ENCODE assay signal across 21 cellular contexts in genomic region chr1:8552820-8553397, GRCh38.
DNase-seq lines count a peak whose midpoint lies in the region; FAIRE-seq and TF ChIP-seq lines count a peak whose summit lies in the region.
"Had no signal": no experiment of that assay in that cellular context is flagged by ENCODE, and none has a peak within 500 bp of the region (broad histone marks: within the 10 kb centered on the region; RNA-seq: fewer than 3 reads in every experiment).

No MANE protein-coding gene starts in this region.

- no peaks in the 10 kb centered on the region for H4K20me1 ChIP-seq in Loucy (ENCODE audit: insufficient read depth, low read length, poor library complexity, severe bottlenecking)

- peaks cover 19% of the 10 kb centered on the region; the same call in 1 of the 2 replicates for H3K79me2 ChIP-seq in Loucy (ENCODE audit: insufficient read depth, low read length)

- H3K9me3 ChIP-seq in Loucy (ENCODE audit: insufficient read depth, low read depth, low read length): no peaks in the 10 kb centered on the region
- H3K9me3 ChIP-seq: thyroid gland had no signal

- H3K4me3 ChIP-seq in Loucy (ENCODE audit: low read length, poor library complexity, severe bottlenecking): no peak overlapping the region
- H3K4me3 ChIP-seq: thyroid gland had no signal

- in situ Hi-C loops in G401 (cut with HindIII; ENCODE audit: low sequenced_read_pairs): no loop called here

- peak overlapping the region; percentile 43 for H3K4me2 ChIP-seq in Loucy (ENCODE audit: low read depth, low read length, poor library complexity, severe bottlenecking)

- H3F3A ChIP-seq in Loucy (ENCODE audit: low read depth): no peaks in the 10 kb centered on the region

- H2AFZ ChIP-seq in Loucy (ENCODE audit: low read length): no peak overlapping the region

- H3K27me3 ChIP-seq in Loucy (ENCODE audit: insufficient read depth, low read length, poor library complexity, severe bottlenecking): no peaks in the 10 kb centered on the region
- H3K27me3 ChIP-seq: foreskin keratinocyte, thyroid gland had no signal

- peaks cover 27% of the 10 kb centered on the region for H3K4me1 Mint-ChIP-seq in endothelial cell (ENCODE audit: unreplicated experiment)
- peaks cover 48% of the 10 kb centered on the region for H3K4me1 Mint-ChIP-seq in progenitor cell of endocrine pancreas (ENCODE audit: low read depth)

- H3K4me1 ChIP-seq in Loucy (ENCODE audit: insufficient read depth, low read length, poor library complexity, severe bottlenecking): peaks cover 30% of the 10 kb centered on the region

- no peak for TF ChIP-seq CTCF in Loucy (conservative IDR thresholded peaks at IDR 0.05; ENCODE audit: low read length)
- no peak for TF ChIP-seq CTCF in endothelial cell (IDR thresholded peaks at IDR 0.05; ENCODE audit: unreplicated experiment)
- TF ChIP-seq CTCF in progenitor cell of endocrine pancreas (IDR thresholded peaks at IDR 0.05; ENCODE audit: unreplicated experiment): no peak

- H3K36me3 Mint-ChIP-seq in endothelial cell (ENCODE audit: low read depth, unreplicated experiment): peaks cover 9% of the 10 kb centered on the region
- H3K36me3 Mint-ChIP-seq in progenitor cell of endocrine pancreas (ENCODE audit: insufficient read depth): peaks cover 32% of the 10 kb centered on the region

- H3K4me3 Mint-ChIP-seq in endothelial cell (ENCODE audit: unreplicated experiment) (peak overlapping the region; percentile 76), progenitor cell of endocrine pancreas (ENCODE audit: low read depth) (no peak overlapping the region)
- H3K4me3 Mint-ChIP-seq: activated CD4-positive, alpha-beta T cell treated with anti-CD3 and anti-CD28 coated beads for 36 hours; activated CD8-positive, alpha-beta memory T cell treated with anti-CD3 and anti-CD28 coated beads, Interleukin-2, amount 10 ng/mL, durations not matched to agents 7 days and 5 days; CD8-positive, alpha-beta memory T cell; dendritic cell treated with granulocyte-macrophage colony-stimulating factor and Interleukin-4, amounts not matched to agents 40 ng/mL and 50 ng/mL, for 4 days had no signal

- FAIRE-seq in GM12892 (lab: Jason Lieb, UNC): peak; percentile 14
- FAIRE-seq: keratinocyte, TTC549 had no signal

- H3K9ac ChIP-seq in Loucy (ENCODE audit: low read depth, low read length, poor library complexity, severe bottlenecking): peak overlapping the region; percentile 44

- peak overlapping the region; percentile 88 for H3K27ac Mint-ChIP-seq in endothelial cell (ENCODE audit: unreplicated experiment)
- peak overlapping the region; percentile 68 for H3K27ac Mint-ChIP-seq in progenitor cell of endocrine pancreas
- H3K27ac Mint-ChIP-seq: activated CD4-positive, alpha-beta T cell treated with anti-CD3 and anti-CD28 coated beads for 36 hours; activated CD8-positive, alpha-beta memory T cell treated with anti-CD3 and anti-CD28 coated beads, Interleukin-2, amount 10 ng/mL, durations not matched to agents 7 days and 5 days; CD8-positive, alpha-beta memory T cell; dendritic cell treated with granulocyte-macrophage colony-stimulating factor and Interleukin-4, amounts not matched to agents 40 ng/mL and 50 ng/mL, for 4 days; IgD-negative memory B cell had no signal

- peaks cover 13% of the 10 kb centered on the region; the same call in 1 of the 2 replicates for H3K36me3 ChIP-seq in Loucy (ENCODE audit: insufficient read depth, low read length)
- H3K36me3 ChIP-seq: thyroid gland had no signal

- DNase-seq in GM12892 (ENCODE audit: insufficient read length): no peak
- no peak for DNase-seq in endothelial cell (ENCODE audit: low spot score)
- no peak for DNase-seq in progenitor cell of endocrine pancreas (ENCODE audit: low spot score, unreplicated experiment)
- no peak for DNase-seq in NCI-H524 (lab: John Stamatoyannopoulos, UW)
- DNase-seq in OCI-M2 (lab: John Stamatoyannopoulos, UW; ENCODE audit: unreplicated experiment): no peak
- DNase-seq in G401 (ENCODE audit: low spot score): no peak
- DNase-seq: activated CD4-positive, alpha-beta T cell treated with anti-CD3 and anti-CD28 coated beads for 36 hours; activated CD8-positive, alpha-beta memory T cell treated with anti-CD3 and anti-CD28 coated beads, Interleukin-2, amount 10 ng/mL, durations not matched to agents 7 days and 5 days; DMS79; foreskin keratinocyte; NCI-H146; NCI-H2171 treated with DMSO at 0.1 percent for 48 hours; NCI-H69; SW 1271; thyroid gland had no signal

- TF ChIP-seq POLR2A in GM12892 (IDR thresholded peaks at IDR 0.05; ENCODE audit: low read depth, low read length): no peak

- H3K27me3 Mint-ChIP-seq in endothelial cell (ENCODE audit: unreplicated experiment) (no peaks in the 10 kb centered on the region), progenitor cell of endocrine pancreas (no peaks in the 10 kb centered on the region)
- H3K27me3 Mint-ChIP-seq: activated CD4-positive, alpha-beta T cell treated with anti-CD3 and anti-CD28 coated beads for 36 hours; activated CD8-positive, alpha-beta memory T cell treated with anti-CD3 and anti-CD28 coated beads, Interleukin-2, amount 10 ng/mL, durations not matched to agents 7 days and 5 days; CD8-positive, alpha-beta memory T cell; dendritic cell treated with granulocyte-macrophage colony-stimulating factor and Interleukin-4, amounts not matched to agents 40 ng/mL and 50 ng/mL, for 4 days; IgD-negative memory B cell had no signal

- no peaks in the 10 kb centered on the region for H3K9me2 ChIP-seq in Loucy (replicated peaks; ENCODE audit: low read depth, low read length)

- no peaks in the 10 kb centered on the region for H3K9me3 Mint-ChIP-seq in endothelial cell (ENCODE audit: unreplicated experiment)
- no peaks in the 10 kb centered on the region for H3K9me3 Mint-ChIP-seq in progenitor cell of endocrine pancreas (ENCODE audit: low read depth)
- H3K9me3 Mint-ChIP-seq: CD8-positive, alpha-beta memory T cell; dendritic cell treated with granulocyte-macrophage colony-stimulating factor and Interleukin-4, amounts not matched to agents 40 ng/mL and 50 ng/mL, for 4 days; IgD-negative memory B cell had no signal
